15 cellular contexts compared by ENCODE assay signal in genomic region chr14:69137456-69138188, GRCh38. TPM values are rescaled to one million over a fixed set of nuclear protein-coding genes. Genes with fewer than 3 reads are reported as not detected.
DNase-seq lines count a peak whose midpoint lies in the region; ATAC-seq and TF ChIP-seq lines count a peak whose summit lies in the region.
"Had no signal": no experiment of that assay in that cellular context is flagged by ENCODE, and none has a peak within 500 bp of the region (broad histone marks: within the 10 kb centered on the region; RNA-seq: fewer than 3 reads in every experiment).

No MANE protein-coding gene starts in this region.

- H3K9ac ChIP-seq in KMS-11, result no peak overlapping the region

- no peak for TF ChIP-seq CTCF in KMS-11 (conservative IDR thresholded peaks at IDR 0.05; ENCODE audit: low read depth, low read length)
- TF ChIP-seq CTCF in esophagus squamous epithelium (IDR thresholded peaks at IDR 0.05), result no peak
- TF ChIP-seq CTCF in psoas muscle (IDR thresholded peaks at IDR 0.05), result no peak
- TF ChIP-seq CTCF in type B pancreatic cell (conservative IDR thresholded peaks at IDR 0.05), result no peak

- H3K4me3 Mint-ChIP-seq in type B pancreatic cell, result no peak overlapping the region
- H3K4me3 Mint-ChIP-seq: dendritic cell treated with granulocyte-macrophage colony-stimulating factor and Interleukin-4, amounts not matched to agents 40 ng/mL and 50 ng/mL, for 4 days; naive B cell had no signal

- peak in 3 of 4 donors; percentile 49 to 69 (median 66) for ATAC-seq in psoas muscle

- peaks cover 32% of the 10 kb centered on the region for H3K4me1 Mint-ChIP-seq in type B pancreatic cell (ENCODE audit: unreplicated experiment)

- H3K27me3 ChIP-seq in KMS-11 (ENCODE audit: insufficient read depth, low read depth), result no peaks in the 10 kb centered on the region
- H3K27me3 ChIP-seq in esophagus squamous epithelium, result no peaks in the 10 kb centered on the region
- H3K27me3 ChIP-seq in psoas muscle (ENCODE audit: insufficient read depth in 3 of 3, low read length in 2 of 3), result no peaks in the 10 kb centered on the region
- H3K27me3 ChIP-seq: testis had no signal

- no peaks in the 10 kb centered on the region for H3K27me3 Mint-ChIP-seq in type B pancreatic cell
- H3K27me3 Mint-ChIP-seq: dendritic cell treated with granulocyte-macrophage colony-stimulating factor and Interleukin-4, amounts not matched to agents 40 ng/mL and 50 ng/mL, for 4 days; naive B cell had no signal

- intact Hi-C loops in esophagus squamous epithelium (cut with DNase I), result no loop called here
- intact Hi-C loops in psoas muscle (cut with DNase I), result no loop called here

- H4K20me1 ChIP-seq in KMS-11 (ENCODE audit: insufficient read depth), result no peaks in the 10 kb centered on the region

- H3K9me3 ChIP-seq in esophagus squamous epithelium (no peaks in the 10 kb centered on the region), psoas muscle (no peaks in the 10 kb centered on the region)
- H3K9me3 ChIP-seq: testis had no signal

- H3K36me3 Mint-ChIP-seq in type B pancreatic cell, result peaks cover 9% of the 10 kb centered on the region

- no peaks in the 10 kb centered on the region for H3K9me3 Mint-ChIP-seq in type B pancreatic cell
- H3K9me3 Mint-ChIP-seq: dendritic cell treated with granulocyte-macrophage colony-stimulating factor and Interleukin-4, amounts not matched to agents 40 ng/mL and 50 ng/mL, for 4 days; naive B cell had no signal

- 48 to 49% methylated on average over 2 of the region's 2 CpGs for WGBS in esophagus squamous epithelium, 2 donors
- 67 to 78% (median 68%) methylated on average over 2 of the region's 2 CpGs for WGBS in psoas muscle, 3 donors

- no peak overlapping the region for H3K27ac ChIP-seq in KMS-11
- peak overlapping the region; percentile 27 to 75 (median 55) for H3K27ac ChIP-seq in esophagus squamous epithelium
- peak overlapping the region; percentile 19 for H3K27ac ChIP-seq in psoas muscle
- H3K27ac ChIP-seq: testis had no signal

- H3K4me2 ChIP-seq in KMS-11, result peak overlapping the region; percentile 17; the same call in 1 of the 2 replicates

- no peaks in the 10 kb centered on the region for H3K36me3 ChIP-seq in KMS-11 (ENCODE audit: insufficient read depth)
- peaks cover 0 to 17% (median 0%) of the 10 kb centered on the region in 3 donors for H3K36me3 ChIP-seq in esophagus squamous epithelium
- peaks cover 0 to 4% of the 10 kb centered on the region in 2 donors for H3K36me3 ChIP-seq in psoas muscle (ENCODE audit: insufficient read depth in 1 of 2, low read depth in 1 of 2)

- no peak overlapping the region for H2AFZ ChIP-seq in KMS-11 (ENCODE audit: low read depth)

- H3K4me3 ChIP-seq in KMS-11 (IDR thresholded peaks at IDR 0.05; ENCODE audit: insufficient read depth, low read depth, low read length) (no peak overlapping the region), esophagus squamous epithelium (no peak overlapping the region), psoas muscle (no peak overlapping the region)
- H3K4me3 ChIP-seq: testis had no signal

- peak; percentile 40 for DNase-seq in activated CD4-positive, alpha-beta T cell treated with anti-CD3 and anti-CD28 coated beads for 48 hours
- no peak for DNase-seq in activated CD4-positive, alpha-beta T cell treated with anti-CD3 and anti-CD28 coated beads, Interleukin-2, amount 50 U/mL, for 48 hours
- DNase-seq in esophagus squamous epithelium (lab: John Stamatoyannopoulos, UW) (no peak), psoas muscle (no peak), type B pancreatic cell (ENCODE audit: extremely low spot score, unreplicated experiment) (no peak), hepatic stellate cell (ENCODE audit: low spot score) (no peak), epidermal melanocyte (ENCODE audit: insufficient read length, low spot score) (no peak)
- DNase-seq: ACHN; naive B cell; NCI-H1048; stimulated activated CD4-positive, alpha-beta T cell treated with anti-CD3 and anti-CD28 coated beads, Interleukin-2, amount 100 ng/mL, for 24 hours; T-helper 2 cell; testis had no signal

- H3K79me2 ChIP-seq in KMS-11 (ENCODE audit: insufficient read depth, low read depth), result peaks cover 8% of the 10 kb centered on the region; the same call in 1 of the 2 replicates

- no peak overlapping the region for H3K27ac Mint-ChIP-seq in type B pancreatic cell
- H3K27ac Mint-ChIP-seq: dendritic cell treated with granulocyte-macrophage colony-stimulating factor and Interleukin-4, amounts not matched to agents 40 ng/mL and 50 ng/mL, for 4 days had no signal

- TF ChIP-seq POLR2A in esophagus squamous epithelium (IDR thresholded peaks at IDR 0.05), result no peak

- H3K4me1 ChIP-seq in KMS-11 (ENCODE audit: low read depth, poor library complexity, severe bottlenecking), result peaks cover 10% of the 10 kb centered on the region
- H3K4me1 ChIP-seq in esophagus squamous epithelium, result peaks cover 17 to 58% (median 29%) of the 10 kb centered on the region in 3 donors
- H3K4me1 ChIP-seq in psoas muscle, result peaks cover 61% of the 10 kb centered on the region
- H3K4me1 ChIP-seq: testis had no signal

RNA-seq across cellular contexts. Expression of gene DCAF5, which starts 15.3 kb away (rescaled TPM):
- total RNA-seq in esophagus squamous epithelium (10 to 100 TPM; 12.4 to 34.7 (median 20.9) TPM), psoas muscle (10 to 100 TPM; 74.3 to 86.3 (median 78.7) TPM), type B pancreatic cell (ENCODE audit: low replicate concordance) (46.1 and 54.9 TPM in 2 replicates)
- polyA plus RNA-seq in psoas muscle, result 10 to 100 TPM in 2 of 3 donors, 1 to 10 TPM in 1; 9.1 to 74.7 (median 24.4) TPM

RNA-seq across cellular contexts. Expression of gene EXD2, which starts 53.7 kb away (rescaled TPM):
- total RNA-seq in esophagus squamous epithelium, result 10 to 100 TPM; 12.3 to 22.9 (median 19.9) TPM
- total RNA-seq in psoas muscle, result 10 to 100 TPM; 12.6 to 17.3 (median 13.6) TPM
- polyA plus RNA-seq in psoas muscle, result 10 to 100 TPM in 2 of 3 donors, 1 to 10 TPM in 1; 6.8 to 12.5 (median 10.1) TPM
- total RNA-seq in type B pancreatic cell (ENCODE audit: low replicate concordance), result 22.7 and 26.2 TPM in 2 replicates
